In genomic region chr3:24237971-24238767, GRCh38 we compare ENCODE assay signal across 9 cellular contexts.
DNase-seq lines count a peak whose midpoint lies in the region; ATAC-seq, FAIRE-seq and TF ChIP-seq lines count a peak whose summit lies in the region.
"Had no signal": no experiment of that assay in that cellular context is flagged by ENCODE, and none has a peak within 500 bp of the region (broad histone marks: within the 10 kb centered on the region; RNA-seq: fewer than 3 reads in every experiment).

No MANE protein-coding gene starts in this region.

- no peak for DNase-seq in D721Med (ENCODE audit: insufficient read length, low spot score)
- peak; percentile 11 for DNase-seq in NCI-H2196 treated with DMSO at 0.1 percent for 48 hours (lab: John Stamatoyannopoulos, UW; ENCODE audit: unreplicated experiment)
- DNase-seq in activated CD8-positive, alpha-beta T cell treated with anti-CD3 and anti-CD28 coated beads for 36 hours = peak; percentile 42
- peak; percentile 56 for DNase-seq in foreskin melanocyte
- peak; percentile 55 for DNase-seq in occipital lobe (lab: John Stamatoyannopoulos, UW)
- no peak for DNase-seq in T-helper 2 cell treated with Interferon-gamma antibody and Interleukin-4, amounts not matched to agents 5 μg/mL and 100 μg/mL, for 36 hours (ENCODE audit: low spot score)

- no peaks in the 10 kb centered on the region for H3K27me3 Mint-ChIP-seq in activated CD8-positive, alpha-beta T cell treated with anti-CD3 and anti-CD28 coated beads for 36 hours
- peaks cover 4% of the 10 kb centered on the region for H3K27me3 Mint-ChIP-seq in T-helper 2 cell treated with Interferon-gamma antibody and Interleukin-4, amounts not matched to agents 5 μg/mL and 100 μg/mL, for 36 hours (ENCODE audit: low read depth)
- H3K27me3 Mint-ChIP-seq: activated naive CD4-positive, alpha-beta T cell treated with anti-CD3 and anti-CD28 coated beads, Interleukin-2, amount 50 U/mL, for 24 hours had no signal

- H3K9me3 Mint-ChIP-seq in activated CD8-positive, alpha-beta T cell treated with anti-CD3 and anti-CD28 coated beads for 36 hours = no peaks in the 10 kb centered on the region
- no peaks in the 10 kb centered on the region for H3K9me3 Mint-ChIP-seq in T-helper 2 cell treated with Interferon-gamma antibody and Interleukin-4, amounts not matched to agents 5 μg/mL and 100 μg/mL, for 36 hours
- H3K9me3 Mint-ChIP-seq: activated naive CD4-positive, alpha-beta T cell treated with anti-CD3 and anti-CD28 coated beads, Interleukin-2, amount 50 U/mL, for 24 hours had no signal

- FAIRE-seq in D721Med (lab: Jason Lieb, UNC) = no peak

- no peak overlapping the region for H3K27ac Mint-ChIP-seq in activated CD8-positive, alpha-beta T cell treated with anti-CD3 and anti-CD28 coated beads for 36 hours
- H3K27ac Mint-ChIP-seq in T-helper 2 cell treated with Interferon-gamma antibody and Interleukin-4, amounts not matched to agents 5 μg/mL and 100 μg/mL, for 36 hours = no peak overlapping the region
- H3K27ac Mint-ChIP-seq: activated naive CD4-positive, alpha-beta T cell treated with anti-CD3 and anti-CD28 coated beads, Interleukin-2, amount 50 U/mL, for 24 hours had no signal

- intact Hi-C loops in activated CD8-positive, alpha-beta T cell treated with anti-CD3 and anti-CD28 coated beads for 36 hours (cut with micrococcal nuclease) = loop anchor here (2.0 kb wide), 1 partner anchor 239 kb away; no protein-coding TSS in a partner anchor

- POLR2A ChIA-PET in activated CD8-positive, alpha-beta T cell treated with anti-CD3 and anti-CD28 coated beads for 36 hours (lab: Charles Lee) = no interaction called here

- H3K36me3 Mint-ChIP-seq in activated CD8-positive, alpha-beta T cell treated with anti-CD3 and anti-CD28 coated beads for 36 hours (ENCODE audit: low read depth) = no peaks in the 10 kb centered on the region
- no peaks in the 10 kb centered on the region for H3K36me3 Mint-ChIP-seq in T-helper 2 cell treated with Interferon-gamma antibody and Interleukin-4, amounts not matched to agents 5 μg/mL and 100 μg/mL, for 36 hours (ENCODE audit: low read depth)
- H3K36me3 Mint-ChIP-seq: activated naive CD4-positive, alpha-beta T cell treated with anti-CD3 and anti-CD28 coated beads, Interleukin-2, amount 50 U/mL, for 24 hours had no signal

- CTCF ChIA-PET in activated CD8-positive, alpha-beta T cell treated with anti-CD3 and anti-CD28 coated beads for 36 hours (lab: Charles Lee) = interaction anchor here (0.6 to 3.5 kb wide), 12 partner anchors 11 to 442 kb away, joined by 3 to 21 read pairs (median 4); no protein-coding TSS in a partner anchor

- no peaks in the 10 kb centered on the region for H3K4me1 Mint-ChIP-seq in activated CD8-positive, alpha-beta T cell treated with anti-CD3 and anti-CD28 coated beads for 36 hours (ENCODE audit: low read depth)
- H3K4me1 Mint-ChIP-seq in T-helper 2 cell treated with Interferon-gamma antibody and Interleukin-4, amounts not matched to agents 5 μg/mL and 100 μg/mL, for 36 hours (ENCODE audit: low read depth) = no peaks in the 10 kb centered on the region
- H3K4me1 Mint-ChIP-seq: activated naive CD4-positive, alpha-beta T cell treated with anti-CD3 and anti-CD28 coated beads, Interleukin-2, amount 50 U/mL, for 24 hours had no signal

- H3K4me3 Mint-ChIP-seq in activated CD8-positive, alpha-beta T cell treated with anti-CD3 and anti-CD28 coated beads for 36 hours = no peak overlapping the region
- H3K4me3 Mint-ChIP-seq in T-helper 2 cell treated with Interferon-gamma antibody and Interleukin-4, amounts not matched to agents 5 μg/mL and 100 μg/mL, for 36 hours = no peak overlapping the region
- H3K4me3 Mint-ChIP-seq: activated naive CD4-positive, alpha-beta T cell treated with anti-CD3 and anti-CD28 coated beads, Interleukin-2, amount 50 U/mL, for 24 hours had no signal

- peak; percentile 73 for ATAC-seq in GM19023 (IDR thresholded peaks at IDR 0.05; ENCODE audit: unreplicated experiment)
- peak; percentile 87 for ATAC-seq in HG03095 (IDR thresholded peaks at IDR 0.05; ENCODE audit: unreplicated experiment)
- ATAC-seq in activated CD8-positive, alpha-beta T cell treated with anti-CD3 and anti-CD28 coated beads for 36 hours = peak; percentile 93

- TF ChIP-seq CTCF in D721Med (IDR thresholded peaks at IDR 0.05; ENCODE audit: insufficient read depth, missing control alignments) = peak; percentile 81
- peak; percentile 47 for TF ChIP-seq CTCF in activated CD8-positive, alpha-beta T cell treated with anti-CD3 and anti-CD28 coated beads for 36 hours (IDR thresholded peaks at IDR 0.05)

Comparison
In these comparisons a context has a peak if more than half of its experiments do, and no peak if none do; other contexts are left out.
1. DNase-seq: peak in NCI-H2196 treated with DMSO at 0.1 percent for 48 hours (single experiment), activated CD8-positive, alpha-beta T cell treated with anti-CD3 and anti-CD28 coated beads for 36 hours (single experiment), foreskin melanocyte (single experiment) and occipital lobe (single experiment); none in D721Med (single experiment) and T-helper 2 cell treated with Interferon-gamma antibody and Interleukin-4, amounts not matched to agents 5 μg/mL and 100 μg/mL, for 36 hours (single experiment).
2. Peak in every context shown above with its lines, with median percentiles within 50 percentile points of each other: ATAC-seq.